In genomic region chr6:166456360-166457156, GRCh38 we compare ENCODE assay signal across 8 cellular contexts.
DNase-seq lines count a peak whose midpoint lies in the region; ATAC-seq and TF ChIP-seq lines count a peak whose summit lies in the region.

No MANE protein-coding gene starts in this region.

- H3K27me3 Mint-ChIP-seq in activated T-helper 17 cell treated with anti-CD3 and anti-CD28 coated beads, Interleukin-2, amount 50 U/mL, for 72 hours: no peaks in the 10 kb centered on the region

- no peaks in the 10 kb centered on the region for H3K9me3 Mint-ChIP-seq in activated T-helper 17 cell treated with anti-CD3 and anti-CD28 coated beads, Interleukin-2, amount 50 U/mL, for 72 hours

- H3K4me1 Mint-ChIP-seq in activated T-helper 17 cell treated with anti-CD3 and anti-CD28 coated beads, Interleukin-2, amount 50 U/mL, for 72 hours: no peaks in the 10 kb centered on the region

- peak; percentile 47 for TF ChIP-seq CTCF in epithelial cell of esophagus (IDR thresholded peaks at IDR 0.05; ENCODE audit: insufficient read depth, low read depth, low read length, missing control alignments)

- H3K4me3 ChIP-seq in epithelial cell of esophagus (ENCODE audit: low read length): no peak overlapping the region

- H3K27ac Mint-ChIP-seq in activated T-helper 17 cell treated with anti-CD3 and anti-CD28 coated beads, Interleukin-2, amount 50 U/mL, for 72 hours: no peak overlapping the region

- H3K36me3 Mint-ChIP-seq in activated T-helper 17 cell treated with anti-CD3 and anti-CD28 coated beads, Interleukin-2, amount 50 U/mL, for 72 hours (ENCODE audit: low read depth): no peaks in the 10 kb centered on the region

- no peak overlapping the region for H3K4me3 Mint-ChIP-seq in activated T-helper 17 cell treated with anti-CD3 and anti-CD28 coated beads, Interleukin-2, amount 50 U/mL, for 72 hours

- no peak for ATAC-seq in activated T-helper 17 cell treated with anti-CD3 and anti-CD28 coated beads, Interleukin-2, amount 50 U/mL, for 72 hours (replicated peaks)
- no peak for ATAC-seq in GM21619 (IDR thresholded peaks at IDR 0.05; ENCODE audit: unreplicated experiment)

- DNase-seq in activated CD4-positive, alpha-beta T cell treated with anti-CD3 and anti-CD28 coated beads, Interleukin-2, amount 50 U/mL, for 1 hour: peak; percentile 20
- no peak for DNase-seq in activated CD4-positive, alpha-beta T cell treated with anti-CD3 and anti-CD28 coated beads for 1 hour
- DNase-seq in NCI-H1417 (lab: John Stamatoyannopoulos, UW) (peak in 2 of 3 experiments; percentile 30 to 85), epithelial cell of esophagus (ENCODE audit: low read depth) (peak; percentile 23), smooth muscle cell of the brain vasculature (ENCODE audit: low read depth, low spot score) (peak; percentile 6), ecto neural progenitor cell (ENCODE audit: low spot score) (no peak)

Comparison
In these comparisons a context has a peak if more than half of its experiments do, and no peak if none do; other contexts are left out.
1. DNase-seq: peak in activated CD4-positive, alpha-beta T cell treated with anti-CD3 and anti-CD28 coated beads, Interleukin-2, amount 50 U/mL, for 1 hour (single experiment), NCI-H1417 (2 of 3), epithelial cell of esophagus (single experiment) and smooth muscle cell of the brain vasculature (single experiment); none in activated CD4-positive, alpha-beta T cell treated with anti-CD3 and anti-CD28 coated beads for 1 hour (single experiment) and ecto neural progenitor cell (single experiment).